Comparison of ENCODE assay signal across 8 cellular contexts in genomic region chr12:123436017-123436964, GRCh38. TPM values are rescaled to one million over a fixed set of nuclear protein-coding genes. Genes with fewer than 3 reads are reported as not detected.
DNase-seq lines count a peak whose midpoint lies in the region; ATAC-seq, FAIRE-seq and TF ChIP-seq lines count a peak whose summit lies in the region.

Gene RILPL2, minus strand, starts transcription at chr12:123436684. Its CDS starts 264 bp downstream, at chr12:123436420.

- CTCF ChIA-PET in CD8-positive, alpha-beta T cell (lab: Charles Lee): interaction anchor here (1.1 to 1.8 kb wide), 2 partner anchors 23 to 167 kb away, joined by 3 to 4 read pairs; no protein-coding TSS in a partner anchor
- CTCF ChIA-PET in OCI-LY7 (lab: Charles Lee; ENCODE audit: unreplicated experiment): no interaction called here

- POLR2A ChIA-PET in CD8-positive, alpha-beta T cell (lab: Charles Lee): interaction anchor here (1.0 to 3.0 kb wide), 6 partner anchors 9 to 71 kb away, joined by 3 to 21 read pairs (median 8); partner anchors contain the start of genes KMT5A and SNRNP35
- POLR2A ChIA-PET in OCI-LY7 (lab: Charles Lee): interaction anchor here (0.6 to 1.6 kb wide), 3 partner anchors 10 to 909 kb away, joined by 3 to 6 read pairs (median 3); no protein-coding TSS in a partner anchor

- no peaks in the 10 kb centered on the region for H3K9me3 Mint-ChIP-seq in CD8-positive, alpha-beta T cell

- no peaks in the 10 kb centered on the region for H3K27me3 ChIP-seq in CD8-positive, alpha-beta T cell (ENCODE audit: insufficient read depth, low read length)
- H3K27me3 ChIP-seq in mucosa of rectum (ENCODE audit: control insufficient read depth in 2 of 2, insufficient read depth in 2 of 2, low read length in 2 of 2): peaks cover 0 to 3% of the 10 kb centered on the region in 2 donors

- peaks cover 5% of the 10 kb centered on the region for H3K36me3 Mint-ChIP-seq in CD8-positive, alpha-beta T cell

- no TSS peak for BruUV-seq in OCI-LY7 (replicated peaks; lab: Mats Ljungman, UMichigan)

- H3K79me2 ChIP-seq in OCI-LY7 (ENCODE audit: insufficient read depth, low read depth, low read length): peaks cover 49% of the 10 kb centered on the region

- peak within 1 kb of the TSS; percentile 84 for H3K4me3 ChIP-seq in CD8-positive, alpha-beta T cell (ENCODE audit: low read depth, low read length)
- peak within 1 kb of the TSS; percentile 88 for H3K4me3 ChIP-seq in OCI-LY7 (ENCODE audit: low read depth, low read length, poor library complexity, severe bottlenecking)
- H3K4me3 ChIP-seq in epithelial cell of proximal tubule (ENCODE audit: low read depth, low read length): peak within 1 kb of the TSS; percentile 96
- H3K4me3 ChIP-seq in mucosa of rectum (ENCODE audit: low read length in 2 of 2): peak within 1 kb of the TSS; percentile 79 to 84

- peak within 1 kb of the TSS; percentile 63; the same call in 1 of the 2 replicates for H2AFZ ChIP-seq in OCI-LY7 (ENCODE audit: low read length)

- peak within 1 kb of the TSS; percentile 60 for H3K27ac ChIP-seq in CD8-positive, alpha-beta T cell (ENCODE audit: low read depth, low read length)
- peak within 1 kb of the TSS; percentile 45 for H3K27ac ChIP-seq in OCI-LY7 (ENCODE audit: low read depth, low read length, poor library complexity, severe bottlenecking)
- peak within 1 kb of the TSS; percentile 60 to 77 for H3K27ac ChIP-seq in mucosa of rectum (ENCODE audit: low read depth in 2 of 2, low read length in 2 of 2)

- no peaks in the 10 kb centered on the region for H3K27me3 Mint-ChIP-seq in CD8-positive, alpha-beta T cell (ENCODE audit: low read depth)

- H3K4me2 ChIP-seq in OCI-LY7 (ENCODE audit: low read length): peak within 1 kb of the TSS; percentile 93

- no peaks in the 10 kb centered on the region for H3K9me2 ChIP-seq in OCI-LY7 (ENCODE audit: insufficient read depth, low read length)

- H3K4me1 ChIP-seq in CD8-positive, alpha-beta T cell (ENCODE audit: insufficient read depth, low read length): peaks cover 35% of the 10 kb centered on the region
- H3K4me1 ChIP-seq in OCI-LY7 (ENCODE audit: insufficient read depth, low read length, poor library complexity, severe bottlenecking) (peaks cover 48% of the 10 kb centered on the region), mucosa of rectum (ENCODE audit: control insufficient read depth in 2 of 2, insufficient read depth in 2 of 2, low read length in 2 of 2) (peaks cover 2 to 8% of the 10 kb centered on the region in 2 donors)

- no peak for TF ChIP-seq CTCF in CD8-positive, alpha-beta T cell (IDR thresholded peaks at IDR 0.05)
- TF ChIP-seq CTCF in OCI-LY7 (conservative IDR thresholded peaks at IDR 0.05; ENCODE audit: low read length): peak; percentile 35; the same call in 1 of the 2 replicates
- TF ChIP-seq CTCF in epithelial cell of proximal tubule (conservative IDR thresholded peaks at IDR 0.05; ENCODE audit: low read depth, low read length): no peak

- intact Hi-C loops in CD8-positive, alpha-beta T cell (cut with DNase I, micrococcal nuclease): loop anchor here (1.0 to 5.0 kb wide), 6 partner anchors 12 to 96 kb away; partner anchors contain the start of genes SNRNP35 (in 2 of the 2), RILPL1 (in 1 of the 2) and SBNO1 (in 1 of the 2)
- intact Hi-C loops in OCI-LY7 (cut with micrococcal nuclease; ENCODE audit: unreplicated experiment): no loop called here

- FAIRE-seq in GM19239 (lab: Jason Lieb, UNC): peak; percentile 89

- peak; percentile 77 to 92 (median 88) for DNase-seq in CD8-positive, alpha-beta T cell
- DNase-seq in GM19239 (ENCODE audit: insufficient read length, low spot score) (peak; percentile 79), OCI-LY7 (ENCODE audit: low spot score) (peak; percentile 83), activated T-cell treated with anti-CD3 and anti-CD28 coated beads for 24 hours (ENCODE audit: low read depth) (peak; percentile 92), epithelial cell of proximal tubule (ENCODE audit: low read depth) (no peak)
- peak; percentile 90 for DNase-seq in stimulated activated CD8-positive, alpha-beta memory T cell treated with anti-CD3 and anti-CD28 coated beads, Interleukin-4, amount 100 ng/mL, for 24 hours (ENCODE audit: low read depth)

- peak; percentile 89 for ATAC-seq in CD8-positive, alpha-beta T cell
- peak; percentile 79 for ATAC-seq in HG03442 (IDR thresholded peaks at IDR 0.05; ENCODE audit: unreplicated experiment)

- H3K9ac ChIP-seq in mucosa of rectum (ENCODE audit: low read depth in 1 of 2, low read length in 2 of 2): peak within 1 kb of the TSS; percentile 67 to 72

- peak within 1 kb of the TSS; percentile 93 for H3K4me3 Mint-ChIP-seq in CD8-positive, alpha-beta T cell

- no peaks in the 10 kb centered on the region for H3K36me3 ChIP-seq in CD8-positive, alpha-beta T cell (ENCODE audit: insufficient read depth, low read length)
- H3K36me3 ChIP-seq in OCI-LY7 (ENCODE audit: insufficient read depth, low read length) (no peaks in the 10 kb centered on the region), mucosa of rectum (ENCODE audit: control insufficient read depth in 2 of 2, insufficient read depth in 2 of 2, low read length in 2 of 2) (no peaks in the 10 kb centered on the region)

- peak within 1 kb of the TSS; percentile 90 for H3K27ac Mint-ChIP-seq in CD8-positive, alpha-beta T cell

- H3K9me3 ChIP-seq in CD8-positive, alpha-beta T cell (ENCODE audit: low read length): no peaks in the 10 kb centered on the region
- no peaks in the 10 kb centered on the region for H3K9me3 ChIP-seq in OCI-LY7 (ENCODE audit: low read length)
- no peaks in the 10 kb centered on the region for H3K9me3 ChIP-seq in mucosa of rectum (ENCODE audit: control insufficient read depth in 2 of 2, low read length in 2 of 2)

- no peaks in the 10 kb centered on the region for H4K20me1 ChIP-seq in OCI-LY7 (ENCODE audit: insufficient read depth, low read length)

- peaks cover 38% of the 10 kb centered on the region for H3K4me1 Mint-ChIP-seq in CD8-positive, alpha-beta T cell (ENCODE audit: low read depth)

RNA-seq across cellular contexts. Expression of gene RILPL2, which starts in this region (rescaled TPM):
- total RNA-seq in CD8-positive, alpha-beta T cell: 1 to 10 TPM; 3.4 to 3.6 TPM
- 3.4 and 4.0 TPM in 2 replicates for total RNA-seq in OCI-LY7 (2014; rRNA removed; shearing (Covaris generic))
- 5.5 and 6.8 TPM in 2 replicates for total RNA-seq in OCI-LY7 (2022)
- 1.7 and 3.5 TPM in 2 replicates for total RNA-seq in epithelial cell of proximal tubule
